Comparison of ENCODE assay signal across 8 cellular contexts in genomic region chr19:16608290-16608704, GRCh38. TPM values are rescaled to one million over a fixed set of nuclear protein-coding genes. Genes with fewer than 3 reads are reported as not detected.
DNase-seq lines count a peak whose midpoint lies in the region; ATAC-seq and TF ChIP-seq lines count a peak whose summit lies in the region.

No MANE protein-coding gene starts in this region.

- no peaks in the 10 kb centered on the region for H3K27me3 ChIP-seq in A673 (replicated peaks; ENCODE audit: insufficient read depth, low read depth, low read length, poor library complexity)

- DNase-seq in EL (peak; percentile 84), SIG-M5 (lab: John Stamatoyannopoulos, UW) (peak; percentile 28), fibroblast of gingiva (ENCODE audit: low read depth) (peak; percentile 76), pons (ENCODE audit: low spot score) (peak; percentile 58), A673 (ENCODE audit: low spot score) (no peak)

- intact Hi-C loops in A673 (cut with micrococcal nuclease; ENCODE audit: unreplicated experiment): no loop called here

- CTCF ChIA-PET in A673 (lab: Charles Lee): no interaction called here

- TF ChIP-seq CTCF in A673 (conservative IDR thresholded peaks at IDR 0.05; ENCODE audit: low read depth, low read length): no peak

- H3K9me3 ChIP-seq in A673 (ENCODE audit: low read depth, low read length, poor library complexity, severe bottlenecking): no peaks in the 10 kb centered on the region

- H3K36me3 ChIP-seq in A673 (ENCODE audit: insufficient read depth, low read length, poor library complexity, severe bottlenecking): no peaks in the 10 kb centered on the region

- BruUV-seq in A673 (replicated peaks; lab: Mats Ljungman, UMichigan): no TSS peak

- no peak overlapping the region for H3K4me3 ChIP-seq in A673 (ENCODE audit: low read depth, low read length, poor library complexity, severe bottlenecking)

- POLR2A ChIA-PET in A673 (lab: Charles Lee; ENCODE audit: low non-redundant PET): no interaction called here

- no peak overlapping the region for H3K27ac ChIP-seq in A673 (ENCODE audit: low read depth, low read length, poor library complexity, severe bottlenecking)

- ATAC-seq in HG02759 (IDR thresholded peaks at IDR 0.05; ENCODE audit: unreplicated experiment): no peak
- ATAC-seq in GM21447 (IDR thresholded peaks at IDR 0.05; ENCODE audit: unreplicated experiment): no peak
- no peak for ATAC-seq in HG03175 (IDR thresholded peaks at IDR 0.05; ENCODE audit: unreplicated experiment)

- H3K4me1 ChIP-seq in A673 (ENCODE audit: insufficient read depth, low read length, poor library complexity, severe bottlenecking): peaks cover 23% of the 10 kb centered on the region

RNA-seq across cellular contexts. Expression of gene MED26, which starts 19.7 kb away (rescaled TPM):
- 13.4 and 15.6 TPM in 2 replicates for total RNA-seq in A673 (2021)

RNA-seq across cellular contexts. Expression of gene SLC35E1, which starts 36.1 kb away (rescaled TPM):
- total RNA-seq in A673 (2021): 36.3 and 37.9 TPM in 2 replicates

RNA-seq across cellular contexts. Expression of gene SMIM7, which starts 51.6 kb away (rescaled TPM):
- total RNA-seq in A673 (2021): 67.0 and 82.7 TPM in 2 replicates

RNA-seq across cellular contexts. Expression of gene TMEM38A, which starts 52.6 kb away (rescaled TPM):
- total RNA-seq in A673 (2021): 8.3 and 8.6 TPM in 2 replicates
